Comparison of ENCODE assay signal across 10 cellular contexts in the genomic region with DNA sequence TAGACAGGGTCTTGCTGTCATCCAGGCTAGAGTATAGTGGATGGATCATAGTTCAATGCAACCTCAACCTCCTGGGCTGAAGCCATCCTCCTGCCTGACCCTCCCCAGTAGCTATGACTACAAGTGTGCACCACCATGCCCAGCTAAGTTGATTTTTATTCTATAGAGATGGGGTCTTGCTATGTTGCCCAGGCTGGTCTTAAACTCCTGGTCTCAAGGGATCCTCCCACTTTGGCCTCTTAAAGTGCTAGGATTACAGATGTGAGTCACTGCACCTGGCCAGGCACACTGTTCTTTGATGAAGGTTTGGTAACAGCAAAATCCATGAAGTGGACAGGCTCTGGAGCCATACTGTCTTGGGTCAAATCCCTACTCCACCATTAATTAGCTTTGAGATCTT. TPM values are rescaled to one million over a fixed set of nuclear protein-coding genes. Genes with fewer than 3 reads are reported as not detected.
"Had no signal": no experiment of that assay in that cellular context is flagged by ENCODE, and none has a peak within 500 bp of the region (broad histone marks: within the 10 kb centered on the region; RNA-seq: fewer than 3 reads in every experiment).

No MANE protein-coding gene starts in this region.

- H2AFZ ChIP-seq: GM23338 had no signal

- ATAC-seq: GM23338 had no signal

- H3K27ac Mint-ChIP-seq: GM23338, H9, HFFc6 had no signal

- H3K4me3 Mint-ChIP-seq: GM23338, H9, HFFc6 had no signal

- H3K4me2 ChIP-seq: GM23338 had no signal

- H3K4me3 ChIP-seq: GM23338 had no signal

- FAIRE-seq: H1, H54 had no signal

- H3K9me3 Mint-ChIP-seq: GM23338, H9, HFFc6 had no signal

- H3K27ac ChIP-seq: HL-60 had no signal

- DNase-seq: H9, HCEC 1CT, HFFc6, IMR-90, KBM-7 had no signal

RNA-seq across cellular contexts. Expression of a gene that starts 6.5 kb away (rescaled TPM):
- total RNA-seq: HFFc6, HT1080, IMR-90 had no signal
- polyA plus RNA-seq: IMR-90 had no signal
